Comparison of ENCODE assay signal across 10 cellular contexts in genomic region chr7:7157177-7157886, GRCh38. TPM values are rescaled to one million over a fixed set of nuclear protein-coding genes. Genes with fewer than 3 reads are reported as not detected.
DNase-seq lines count a peak whose midpoint lies in the region; ATAC-seq, FAIRE-seq and TF ChIP-seq lines count a peak whose summit lies in the region.
"Had no signal": no experiment of that assay in that cellular context is flagged by ENCODE, and none has a peak within 500 bp of the region (broad histone marks: within the 10 kb centered on the region; RNA-seq: fewer than 3 reads in every experiment).

No MANE protein-coding gene starts in this region.

- H3K4me1 Mint-ChIP-seq in naive thymus-derived CD8-positive, alpha-beta T cell, result peaks cover 37 to 66% (median 60%) of the 10 kb centered on the region in 4 donors

- H3K4me2 ChIP-seq in hepatocyte, result no peak overlapping the region

- no peaks in the 10 kb centered on the region for H3K27me3 Mint-ChIP-seq in naive thymus-derived CD8-positive, alpha-beta T cell

- peaks cover 0 to 15% (median 9%) of the 10 kb centered on the region in 9 donors for H3K9me3 Mint-ChIP-seq in naive thymus-derived CD8-positive, alpha-beta T cell

- no peaks in the 10 kb centered on the region for H3K9me2 ChIP-seq in hepatocyte (replicated peaks; ENCODE audit: insufficient read depth)

- ATAC-seq in GM19023 (IDR thresholded peaks at IDR 0.05; ENCODE audit: unreplicated experiment), result peak; percentile 79
- ATAC-seq in HG03039 (IDR thresholded peaks at IDR 0.05; ENCODE audit: unreplicated experiment), result peak; percentile 92
- peak; percentile 96 to 98 for ATAC-seq in naive thymus-derived CD8-positive, alpha-beta T cell

- peak overlapping the region; percentile 53 to 88 (median 82) for H3K4me3 Mint-ChIP-seq in naive thymus-derived CD8-positive, alpha-beta T cell

- WGBS in hepatocyte (ENCODE audit: low lambda C conversion rate, missing lambda C conversion rate), result 94% methylated on average over 2 of the region's 2 CpGs

- FAIRE-seq in HTR-8/SVneo (lab: Jason Lieb, UNC), result no peak

- TF ChIP-seq CTCF in hepatocyte (IDR thresholded peaks at IDR 0.05; ENCODE audit: poor library complexity), result no peak

- peak overlapping the region; percentile 32 for H3K4me3 ChIP-seq in SJCRH30
- no peak overlapping the region for H3K4me3 ChIP-seq in hepatocyte
- H3K4me3 ChIP-seq: cardiac muscle cell, thoracic aorta had no signal

- no peaks in the 10 kb centered on the region for H3K79me2 ChIP-seq in hepatocyte

- H3K36me3 ChIP-seq in SJCRH30 (no peaks in the 10 kb centered on the region), hepatocyte (replicated peaks; ENCODE audit: insufficient read depth, low read depth) (no peaks in the 10 kb centered on the region)
- H3K36me3 ChIP-seq: cardiac muscle cell, thoracic aorta had no signal

- H3K36me3 Mint-ChIP-seq in naive thymus-derived CD8-positive, alpha-beta T cell, result peaks cover 0 to 18% (median 9%) of the 10 kb centered on the region in 3 donors

- H3K9me3 ChIP-seq in SJCRH30 (replicated peaks), result peaks cover 8% of the 10 kb centered on the region; the same call in 1 of the 2 replicates
- no peaks in the 10 kb centered on the region for H3K9me3 ChIP-seq in hepatocyte (ENCODE audit: low read depth)
- H3K9me3 ChIP-seq: thoracic aorta had no signal

- DNase-seq in SJCRH30 (peak; percentile 91 to 95), iPS-NIHi11 (ENCODE audit: low spot score) (no peak), hepatocyte (ENCODE audit: low spot score) (no peak), HTR-8/SVneo (ENCODE audit: insufficient read length, low spot score) (no peak)
- peak; percentile 12 for DNase-seq in activated naive CD4-positive, alpha-beta T cell treated with anti-CD3 and anti-CD28 coated beads, Interleukin-2, amount 50 U/mL, for 16 hours
- DNase-seq in naive thymus-derived CD8-positive, alpha-beta T cell, result peak; percentile 17 to 89 (median 71)

- H3K27ac ChIP-seq in SJCRH30, result peak overlapping the region; percentile 92
- no peak overlapping the region for H3K27ac ChIP-seq in hepatocyte
- H3K27ac ChIP-seq: cardiac muscle cell, thoracic aorta had no signal

- POLR2A ChIA-PET in naive thymus-derived CD8-positive, alpha-beta T cell (lab: Charles Lee), result interaction anchor here (0.9 to 5.8 kb wide), 7 partner anchors 18 to 811 kb away, joined by 3 to 96 read pairs (median 5); partner anchors contain the start of genes C1GALT1 and GLCCI1

- no peaks in the 10 kb centered on the region for H4K20me1 ChIP-seq in hepatocyte (ENCODE audit: insufficient read depth, poor library complexity, severe bottlenecking)

- H3K27me3 ChIP-seq in SJCRH30 (no peaks in the 10 kb centered on the region), hepatocyte (no peaks in the 10 kb centered on the region)
- H3K27me3 ChIP-seq: cardiac muscle cell had no signal

- H2AFZ ChIP-seq in hepatocyte, result no peak overlapping the region

- peak overlapping the region; percentile 9 to 97 (median 94) for H3K27ac Mint-ChIP-seq in naive thymus-derived CD8-positive, alpha-beta T cell

- H3K4me1 ChIP-seq in SJCRH30 (peaks cover 33% of the 10 kb centered on the region), hepatocyte (ENCODE audit: insufficient read depth) (no peaks in the 10 kb centered on the region)

RNA-seq across cellular contexts. Expression of gene C1GALT1, which starts 25.0 kb away (rescaled TPM):
- total RNA-seq in SJCRH30 (2014; rRNA removed; shearing (Covaris generic)), result 42.7 and 46.1 TPM in 2 replicates
- 10 to 100 TPM; 64.6 to 65.4 TPM for total RNA-seq in naive thymus-derived CD8-positive, alpha-beta T cell
- 10 to 100 TPM; 41.7 to 72.6 (median 63.4) TPM for polyA plus RNA-seq in naive thymus-derived CD8-positive, alpha-beta T cell
- 65.4 and 71.8 TPM in 2 replicates for total RNA-seq in hepatocyte
- polyA plus RNA-seq in hepatocyte, result 37.1 and 38.7 TPM in 2 replicates

Comparison
In these comparisons a context has a peak if more than half of its experiments do, and no peak if none do; other contexts are left out.
1. DNase-seq: peak in SJCRH30 (2 of 2), activated naive CD4-positive, alpha-beta T cell treated with anti-CD3 and anti-CD28 coated beads, Interleukin-2, amount 50 U/mL, for 16 hours (single experiment) and naive thymus-derived CD8-positive, alpha-beta T cell (10 of 10); none in iPS-NIHi11 (single experiment), hepatocyte (single experiment) and HTR-8/SVneo (single experiment).
2. Peak in every context shown above with its lines, with median percentiles within 50 percentile points of each other: ATAC-seq.